8 cellular contexts compared by ENCODE assay signal in genomic region chr4:38132140-38132673, GRCh38.
DNase-seq lines count a peak whose midpoint lies in the region; ATAC-seq, FAIRE-seq and TF ChIP-seq lines count a peak whose summit lies in the region.

No MANE protein-coding gene starts in this region.

- no peak for TF ChIP-seq POLR2A in GM12891 (IDR thresholded peaks at IDR 0.05; ENCODE audit: low read depth, low read length)

- FAIRE-seq in GM12891 (lab: Jason Lieb, UNC): peak; percentile 96

- peaks cover 27% of the 10 kb centered on the region for H3K4me1 ChIP-seq in SJSA1 (replicated peaks)
- H3K4me1 ChIP-seq in BE2C: 0 out of 2 replicates have a peak, but pooled peaks cover 2% of the 10 kb centered on the region

- H3K4me3 ChIP-seq in SJSA1 (no peak overlapping the region), BE2C (ENCODE audit: low read depth, low read length) (no peak overlapping the region)

- H3K36me3 ChIP-seq in SJSA1 (peaks cover 4% of the 10 kb centered on the region), BE2C (no peaks in the 10 kb centered on the region)

- ATAC-seq in HG02678 (IDR thresholded peaks at IDR 0.05; ENCODE audit: unreplicated experiment): peak; percentile 81

- TF ChIP-seq CTCF in BE2C (IDR thresholded peaks at IDR 0.05; ENCODE audit: low read depth, low read length): no peak

- DNase-seq in GM12891 (ENCODE audit: insufficient read length, low spot score): peak; percentile 37
- peak; percentile 54 to 84 for DNase-seq in SJSA1 (ENCODE audit: low read depth in 1 of 2, low spot score in 2 of 2)
- DNase-seq in amniotic stem cell (lab: John Stamatoyannopoulos, UW): peak; percentile 63
- DNase-seq in inferior parietal cortex (ENCODE audit: extremely low spot score): peak; percentile 46
- DNase-seq in stimulated activated CD4-positive, alpha-beta T cell treated with anti-CD3 and anti-CD28 coated beads, Interleukin-15, amount 100 ng/mL, for 24 hours: peak; percentile 77
- DNase-seq in SKM-1 treated with dmso at 0.1 percent for 144 hours (lab: John Stamatoyannopoulos, UW; ENCODE audit: unreplicated experiment): no peak
- DNase-seq in BE2C: no peak

- peak overlapping the region; percentile 66 for H3K27ac ChIP-seq in SJSA1

- H3K9me3 ChIP-seq in SJSA1 (replicated peaks) (no peaks in the 10 kb centered on the region), BE2C (no peaks in the 10 kb centered on the region)

- H3K27me3 ChIP-seq in SJSA1 (replicated peaks) (no peaks in the 10 kb centered on the region), BE2C (no peaks in the 10 kb centered on the region)

TF ChIP-seq in GM12891, 5 proteins besides CTCF, POLR2A, EP300 and RAD21:
- TF ChIP-seq POU2F2 (IDR thresholded peaks at IDR 0.05; ENCODE audit: low read depth, low read length) (peak; percentile 97), POLR2AphosphoS5 (IDR thresholded peaks at IDR 0.05; ENCODE audit: low read depth, low read length) (peak; percentile 36; the same call in 1 of the 2 replicates), PAX5 (IDR thresholded peaks at IDR 0.05; ENCODE audit: insufficient read depth, low read length, severe bottlenecking) (peak; percentile 27), SPI1 (IDR thresholded peaks at IDR 0.05; ENCODE audit: low read depth, low read length) (peak; percentile 75), TAF1 (IDR thresholded peaks at IDR 0.05; ENCODE audit: low read depth, low read length) (peak; percentile 65; the same call in 1 of the 2 replicates)

Comparison
In these comparisons a context has a peak if more than half of its experiments do, and no peak if none do; other contexts are left out.
1. DNase-seq: peak in GM12891 (single experiment), SJSA1 (2 of 2), amniotic stem cell (single experiment), inferior parietal cortex (single experiment) and stimulated activated CD4-positive, alpha-beta T cell treated with anti-CD3 and anti-CD28 coated beads, Interleukin-15, amount 100 ng/mL, for 24 hours (single experiment); none in SKM-1 treated with dmso at 0.1 percent for 144 hours (single experiment) and BE2C (single experiment).